Comparison of ENCODE assay signal across 9 cellular contexts in genomic region chr2:146161256-146161882, GRCh38.
"Had no signal": no experiment of that assay in that cellular context is flagged by ENCODE, and none has a peak within 500 bp of the region (broad histone marks: within the 10 kb centered on the region; RNA-seq: fewer than 3 reads in every experiment).

No MANE protein-coding gene starts in this region.

- H3K9me3 Mint-ChIP-seq: IgD-negative memory B cell had no signal

- H3K4me2 ChIP-seq: KMS-11 had no signal

- H3K36me3 ChIP-seq: HAP-1 had no signal

- H3K4me1 Mint-ChIP-seq: IgD-negative memory B cell had no signal

- ATAC-seq: HCT116 had no signal

- H3K9me3 ChIP-seq: HAP-1 had no signal

- H3K27ac ChIP-seq: HL-60, KMS-11 had no signal

- H3K4me3 ChIP-seq: HAP-1 had no signal

- H3K4me1 ChIP-seq: HAP-1 had no signal

- H3K27ac Mint-ChIP-seq: HFFc6, IgD-negative memory B cell had no signal

- H3K36me3 Mint-ChIP-seq: IgD-negative memory B cell had no signal

- H3K4me3 Mint-ChIP-seq: HFFc6, IgD-negative memory B cell had no signal

- DNase-seq: GOT3, H7, HFFc6, KBM-7 had no signal
